ENCODE assay signal across 12 cellular contexts in genomic region chr5:134275822-134276221, GRCh38. TPM values are rescaled to one million over a fixed set of nuclear protein-coding genes. Genes with fewer than 3 reads are reported as not detected.
DNase-seq lines count a peak whose midpoint lies in the region; ATAC-seq and TF ChIP-seq lines count a peak whose summit lies in the region.
"Had no signal": no experiment of that assay in that cellular context is flagged by ENCODE, and none has a peak within 500 bp of the region (broad histone marks: within the 10 kb centered on the region; RNA-seq: fewer than 3 reads in every experiment).

No MANE protein-coding gene starts in this region.

- 70% methylated on average over 3 of the region's 3 CpGs for WGBS in mammary epithelial cell (ENCODE audit: low coverage, missing lambda C conversion rate)

- no peak overlapping the region for H3K27ac ChIP-seq in mammary epithelial cell (ENCODE audit: insufficient read depth, low read depth, low read length)
- H3K27ac ChIP-seq: left ventricle myocardium inferior had no signal

- dilution Hi-C loops in mammary epithelial cell (cut with HindIII; ENCODE audit: low sequenced_read_pairs): loop anchor here (5.0 kb wide), 3 partner anchors 51 to 106 kb away; no protein-coding TSS in a partner anchor

- H3K4me1 ChIP-seq in mammary epithelial cell (ENCODE audit: insufficient read depth, low read length): peaks cover 11% of the 10 kb centered on the region
- H3K4me1 ChIP-seq: left ventricle myocardium inferior had no signal

- no peaks in the 10 kb centered on the region for H4K20me1 ChIP-seq in mammary epithelial cell (ENCODE audit: insufficient read depth, low read length)

- no peak for TF ChIP-seq CTCF in mammary epithelial cell (conservative IDR thresholded peaks at IDR 0.05 in 1 of 2, IDR thresholded peaks at IDR 0.05 in 1 of 2; ENCODE audit: extremely low read depth in 1 of 2, insufficient read depth in 1 of 2, low read depth in 1 of 2, low read length in 2 of 2)

- no peaks in the 10 kb centered on the region for H3K9me3 ChIP-seq in mammary epithelial cell (replicated peaks; ENCODE audit: insufficient read depth, low read length)

- CTCF ChIA-PET in mammary epithelial cell (lab: Charles Lee; ENCODE audit: low non-redundant PET): no interaction called here

- no peak overlapping the region for H3K4me3 ChIP-seq in mammary epithelial cell (replicated peaks in 1 of 3; ENCODE audit: insufficient read depth in 1 of 3, low read depth in 2 of 3, low read length in 3 of 3)
- H3K4me3 ChIP-seq: left ventricle myocardium inferior had no signal

- no TSS peak for BruUV-seq in mammary epithelial cell (replicated peaks; lab: Mats Ljungman, UMichigan)

- H3K79me2 ChIP-seq in mammary epithelial cell (ENCODE audit: insufficient read depth, low read length): no peaks in the 10 kb centered on the region

- DNase-seq in epidermal melanocyte (ENCODE audit: insufficient read length, low spot score) (peak; percentile 75), HUDEP-2 (lab: John Stamatoyannopoulos, UW; ENCODE audit: unreplicated experiment in 76 of 76) (no peak), globus pallidus (ENCODE audit: low spot score) (no peak), DMS153 (lab: John Stamatoyannopoulos, UW) (no peak), mammary epithelial cell (no peak)
- DNase-seq: activated naive CD4-positive, alpha-beta T cell treated with anti-CD3 and anti-CD28 coated beads, Interleukin-2, amount 50 U/mL, for 16 hours; left ventricle myocardium inferior; NCI-H446; stimulated activated naive B cell treated with anti-CD40 and anti-IgM and Interleukin-4, amounts not matched to agents 10 μg/mL and 1 μg/mL and 100 μg/mL, for 72 hours had no signal

- H3K9ac ChIP-seq in mammary epithelial cell (ENCODE audit: insufficient read depth, low read length): no peak overlapping the region

- no peaks in the 10 kb centered on the region for H3K27me3 ChIP-seq in mammary epithelial cell (ENCODE audit: insufficient read depth, low read length)

- H3K4me2 ChIP-seq in mammary epithelial cell (ENCODE audit: insufficient read depth, low read depth, low read length): no peak overlapping the region

- in situ Hi-C loops in mammary epithelial cell (cut with MboI; ENCODE audit: low sequenced_read_pairs in 2 of 2): loop anchor here in 1 of 2 donors (25.0 kb wide), 1 partner anchor 239 kb away; no protein-coding TSS in a partner anchor

- peak; percentile 63 for ATAC-seq in GM18520 (IDR thresholded peaks at IDR 0.05; ENCODE audit: unreplicated experiment)
- peak; percentile 99 for ATAC-seq in GM21619 (IDR thresholded peaks at IDR 0.05; ENCODE audit: unreplicated experiment)
- peak; percentile 96 for ATAC-seq in HG03457 (IDR thresholded peaks at IDR 0.05; ENCODE audit: unreplicated experiment)
- ATAC-seq: stimulated activated naive B cell treated with anti-CD40 and anti-IgM and Interleukin-4, amounts not matched to agents 10 μg/mL and 1 μg/mL and 100 μg/mL, for 72 hours had no signal

- intact Hi-C loops in mammary epithelial cell (cut with micrococcal nuclease): no loop called here

- H2AFZ ChIP-seq in mammary epithelial cell (ENCODE audit: low read depth, low read length): no peak overlapping the region

- no peaks in the 10 kb centered on the region for H3K36me3 ChIP-seq in mammary epithelial cell (ENCODE audit: insufficient read depth, low read length)
- H3K36me3 ChIP-seq: left ventricle myocardium inferior had no signal

RNA-seq across cellular contexts. Expression of gene PPP2CA, which starts 49.9 kb away (rescaled TPM):
- total RNA-seq in mammary epithelial cell: 100 to 1,000 TPM in 1 of 2 donors, 10 to 100 TPM in 1; 80.7 to 170 TPM
- polyA plus RNA-seq in mammary epithelial cell: 135 TPM
- 84.7 TPM for polyA minus RNA-seq in mammary epithelial cell
